1 cellular context compared by ENCODE assay signal in the genomic region with DNA sequence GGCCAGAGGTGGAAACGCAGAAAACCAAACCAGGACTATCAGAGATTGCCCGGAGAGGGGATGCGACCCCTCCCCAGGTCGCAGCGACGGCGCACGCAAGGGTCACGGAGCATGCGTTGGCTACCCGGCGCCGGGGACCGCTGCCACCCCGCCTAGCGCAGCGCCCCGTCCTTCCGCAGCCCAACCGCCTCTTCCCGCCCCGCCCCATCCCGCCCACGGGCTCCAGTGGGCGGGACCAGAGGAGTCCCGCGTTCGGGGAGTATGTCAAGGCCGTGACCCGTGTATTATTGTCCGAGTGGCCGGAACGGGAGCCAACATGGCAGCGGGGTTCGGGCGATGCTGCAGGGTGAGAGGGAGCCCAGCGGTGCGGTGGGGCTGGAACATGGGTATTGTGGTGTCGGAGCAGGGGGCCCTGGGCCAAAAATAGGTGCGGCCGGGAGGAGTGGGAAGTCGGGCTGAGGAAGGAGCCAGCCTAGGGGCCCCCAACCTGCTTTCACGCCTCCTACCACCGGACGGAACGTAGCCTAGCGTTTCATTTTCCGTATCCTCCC.
TF ChIP-seq lines count a peak whose summit lies in the region.

Gene ACADM (plus strand): TSS at position 238 of the 551 bp plus-strand sequence. CDS start 79 bp downstream, at position 317.

TF ChIP-seq in K562, 482 proteins besides CTCF, POLR2A, EP300 and RAD21 (continued from another document):
- TF ChIP-seq, protein P1, sequence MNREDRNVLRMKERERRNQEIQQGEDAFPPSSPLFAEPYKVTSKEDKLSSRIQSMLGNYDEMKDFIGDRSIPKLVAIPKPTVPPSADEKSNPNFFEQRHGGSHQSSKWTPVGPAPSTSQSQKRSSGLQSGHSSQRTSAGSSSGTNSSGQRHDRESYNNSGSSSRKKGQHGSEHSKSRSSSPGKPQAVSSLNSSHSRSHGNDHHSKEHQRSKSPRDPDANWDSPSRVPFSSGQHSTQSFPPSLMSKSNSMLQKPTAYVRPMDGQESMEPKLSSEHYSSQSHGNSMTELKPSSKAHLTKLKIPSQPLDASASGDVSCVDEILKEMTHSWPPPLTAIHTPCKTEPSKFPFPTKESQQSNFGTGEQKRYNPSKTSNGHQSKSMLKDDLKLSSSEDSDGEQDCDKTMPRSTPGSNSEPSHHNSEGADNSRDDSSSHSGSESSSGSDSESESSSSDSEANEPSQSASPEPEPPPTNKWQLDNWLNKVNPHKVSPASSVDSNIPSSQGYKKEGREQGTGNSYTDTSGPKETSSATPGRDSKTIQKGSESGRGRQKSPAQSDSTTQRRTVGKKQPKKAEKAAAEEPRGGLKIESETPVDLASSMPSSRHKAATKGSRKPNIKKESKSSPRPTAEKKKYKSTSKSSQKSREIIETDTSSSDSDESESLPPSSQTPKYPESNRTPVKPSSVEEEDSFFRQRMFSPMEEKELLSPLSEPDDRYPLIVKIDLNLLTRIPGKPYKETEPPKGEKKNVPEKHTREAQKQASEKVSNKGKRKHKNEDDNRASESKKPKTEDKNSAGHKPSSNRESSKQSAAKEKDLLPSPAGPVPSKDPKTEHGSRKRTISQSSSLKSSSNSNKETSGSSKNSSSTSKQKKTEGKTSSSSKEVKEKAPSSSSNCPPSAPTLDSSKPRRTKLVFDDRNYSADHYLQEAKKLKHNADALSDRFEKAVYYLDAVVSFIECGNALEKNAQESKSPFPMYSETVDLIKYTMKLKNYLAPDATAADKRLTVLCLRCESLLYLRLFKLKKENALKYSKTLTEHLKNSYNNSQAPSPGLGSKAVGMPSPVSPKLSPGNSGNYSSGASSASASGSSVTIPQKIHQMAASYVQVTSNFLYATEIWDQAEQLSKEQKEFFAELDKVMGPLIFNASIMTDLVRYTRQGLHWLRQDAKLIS (CRISPR knock-in tag; IDR thresholded peaks at IDR 0.05), result no peak
